Comparison of ENCODE assay signal across 8 cellular contexts in genomic region chr14:22829661-22830328, GRCh38. TPM values are rescaled to one million over a fixed set of nuclear protein-coding genes. Genes with fewer than 3 reads are reported as not detected.
DNase-seq lines count a peak whose midpoint lies in the region; ATAC-seq, FAIRE-seq and TF ChIP-seq lines count a peak whose summit lies in the region.

Gene MRPL52, plus strand, starts transcription at chr14:22829887. Its CDS starts 26 bp downstream, at chr14:22829913.

- FAIRE-seq in HTR-8/SVneo (lab: Jason Lieb, UNC): no peak

- H3K9ac ChIP-seq in endodermal cell (ENCODE audit: extremely low read depth, low read length, poor library complexity, severe bottlenecking): peak within 1 kb of the TSS; percentile 85

- CTCF ChIA-PET in activated CD8-positive, alpha-beta memory T cell treated with anti-CD3 and anti-CD28 coated beads, Interleukin-2, amount 10 ng/mL, durations not matched to agents 7 days and 5 days (lab: Charles Lee): interaction anchor here (0.8 to 10.0 kb wide), 21 partner anchors 8 to 265 kb away, joined by 3 to 143 read pairs (median 4); partner anchors contain the start of genes ABHD4, OXA1L, PRMT5 and RBM23

- no peaks in the 10 kb centered on the region for H3K4me1 ChIP-seq in endodermal cell (ENCODE audit: control insufficient read depth, insufficient read depth, low read length)

- H3K27me3 ChIP-seq in endodermal cell (ENCODE audit: control insufficient read depth, insufficient read depth, low read length, poor library complexity, severe bottlenecking): no peaks in the 10 kb centered on the region

- 1 to 2% methylated on average over 22 to 38 of the region's 38 CpGs for WGBS in endodermal cell (ENCODE audit: insufficient coverage in 1 of 2, insufficient read length in 1 of 2), 2 experiments

- peak within 1 kb of the TSS; percentile 92 for H3K4me3 Mint-ChIP-seq in activated CD8-positive, alpha-beta memory T cell treated with anti-CD3 and anti-CD28 coated beads, Interleukin-2, amount 10 ng/mL, durations not matched to agents 7 days and 5 days
- H3K4me3 Mint-ChIP-seq in endodermal cell (peak within 1 kb of the TSS; percentile 87), mesothelial cell of epicardium (peak within 1 kb of the TSS; percentile 96)

- no peak for TF ChIP-seq CTCF in GM20000 (IDR thresholded peaks at IDR 0.05; ENCODE audit: extremely low read depth, missing control alignments)
- TF ChIP-seq CTCF in endodermal cell (conservative IDR thresholded peaks at IDR 0.05): no peak
- TF ChIP-seq CTCF in mesothelial cell of epicardium (IDR thresholded peaks at IDR 0.05; ENCODE audit: unreplicated experiment): no peak

- H3K36me3 ChIP-seq in endodermal cell (ENCODE audit: control insufficient read depth, insufficient read depth, low read length): peaks cover 39% of the 10 kb centered on the region

- peaks cover 26% of the 10 kb centered on the region for H3K36me3 Mint-ChIP-seq in activated CD8-positive, alpha-beta memory T cell treated with anti-CD3 and anti-CD28 coated beads, Interleukin-2, amount 10 ng/mL, durations not matched to agents 7 days and 5 days
- H3K36me3 Mint-ChIP-seq in endodermal cell (ENCODE audit: low read depth) (peaks cover 28% of the 10 kb centered on the region), mesothelial cell of epicardium (peaks cover 10% of the 10 kb centered on the region)

- peak within 1 kb of the TSS; percentile 95 for H3K4me3 ChIP-seq in endodermal cell (ENCODE audit: low read length)

- DNase-seq in COLO829 (ENCODE audit: low spot score) (peak; percentile 71), GM20000 (ENCODE audit: low spot score) (peak; percentile 91), HTR-8/SVneo (ENCODE audit: insufficient read length, low spot score) (peak; percentile 69), NOMO-1 treated with DMSO at 0.1 percent for 48 hours (lab: John Stamatoyannopoulos, UW; ENCODE audit: unreplicated experiment) (peak; percentile 89), endodermal cell (peak; percentile 92), mesothelial cell of epicardium (ENCODE audit: low spot score in 2 of 2, unreplicated experiment in 2 of 2) (peak; percentile 69 to 73)
- peak; percentile 95 for DNase-seq in activated CD8-positive, alpha-beta memory T cell treated with anti-CD3 and anti-CD28 coated beads, Interleukin-2, amount 10 ng/mL, durations not matched to agents 7 days and 5 days
- DNase-seq in stimulated activated CD8-positive, alpha-beta memory T cell treated with anti-CD3 and anti-CD28 coated beads, Interleukin-15, amount 100 ng/mL, for 48 hours (ENCODE audit: low read depth in 2 of 2): peak; percentile 81 to 85

- peak within 1 kb of the TSS; percentile 96 for H3K27ac Mint-ChIP-seq in activated CD8-positive, alpha-beta memory T cell treated with anti-CD3 and anti-CD28 coated beads, Interleukin-2, amount 10 ng/mL, durations not matched to agents 7 days and 5 days
- H3K27ac Mint-ChIP-seq in endodermal cell (peak within 1 kb of the TSS; percentile 95), mesothelial cell of epicardium (peak within 1 kb of the TSS; percentile 91)

- peaks cover 27% of the 10 kb centered on the region for H3K4me1 Mint-ChIP-seq in activated CD8-positive, alpha-beta memory T cell treated with anti-CD3 and anti-CD28 coated beads, Interleukin-2, amount 10 ng/mL, durations not matched to agents 7 days and 5 days
- H3K4me1 Mint-ChIP-seq in endodermal cell (peaks cover 6% of the 10 kb centered on the region), mesothelial cell of epicardium (peaks cover 20% of the 10 kb centered on the region)

- no peaks in the 10 kb centered on the region for H3K9me3 ChIP-seq in endodermal cell (ENCODE audit: control insufficient read depth, low read length)

- no peaks in the 10 kb centered on the region for H3K9me3 Mint-ChIP-seq in activated CD8-positive, alpha-beta memory T cell treated with anti-CD3 and anti-CD28 coated beads, Interleukin-2, amount 10 ng/mL, durations not matched to agents 7 days and 5 days (ENCODE audit: low read depth)
- no peaks in the 10 kb centered on the region for H3K9me3 Mint-ChIP-seq in endodermal cell
- no peaks in the 10 kb centered on the region for H3K9me3 Mint-ChIP-seq in mesothelial cell of epicardium

- H3K27me3 Mint-ChIP-seq in activated CD8-positive, alpha-beta memory T cell treated with anti-CD3 and anti-CD28 coated beads, Interleukin-2, amount 10 ng/mL, durations not matched to agents 7 days and 5 days: peaks cover 3% of the 10 kb centered on the region
- H3K27me3 Mint-ChIP-seq in endodermal cell (ENCODE audit: insufficient read depth) (peaks cover 3% of the 10 kb centered on the region), mesothelial cell of epicardium (ENCODE audit: low read depth) (no peaks in the 10 kb centered on the region)

- H3K27ac ChIP-seq in endodermal cell (ENCODE audit: low read depth, low read length): no peak within 1 kb of the TSS

- peak; percentile 96 for ATAC-seq in activated CD8-positive, alpha-beta memory T cell treated with anti-CD3 and anti-CD28 coated beads, Interleukin-2, amount 10 ng/mL, durations not matched to agents 7 days and 5 days

RNA-seq across cellular contexts. Expression of gene MRPL52, which starts in this region (rescaled TPM):
- 100 to 1,000 TPM; 107 to 147 TPM for total RNA-seq in activated CD8-positive, alpha-beta memory T cell treated with anti-CD3 and anti-CD28 coated beads, Interleukin-2, amount 10 ng/mL, durations not matched to agents 7 days and 5 days
- total RNA-seq in endodermal cell (100 to 1,000 TPM; 192 to 204 TPM), mesothelial cell of epicardium (67.4 to 77.0 TPM (median 74.4 TPM) in 3 replicates)
- 125 TPM for polyA plus RNA-seq in endodermal cell (2013, experiment 1 of 2)
- polyA plus RNA-seq in endodermal cell (2013, experiment 2 of 2): 133 TPM
